1 cellular context compared by ENCODE assay signal in genomic region chr12:108693186-108693585, GRCh38.
TF ChIP-seq lines count a peak whose summit lies in the region.

No MANE protein-coding gene starts in this region.

TF ChIP-seq in GM12878, 131 proteins besides CTCF, POLR2A, EP300 and RAD21 (continued from another document):
- TF ChIP-seq ZNF384 (IDR thresholded peaks at IDR 0.05; ENCODE audit: borderline replicate concordance, low read depth, low read length) (no peak), SREBF2 (IDR thresholded peaks at IDR 0.05; ENCODE audit: low read length) (no peak), JUNB (IDR thresholded peaks at IDR 0.05) (peak; percentile 27; the same call in 1 of the 2 replicates), DPF2 (IDR thresholded peaks at IDR 0.05) (no peak), BCL11A (IDR thresholded peaks at IDR 0.05; ENCODE audit: low read depth, low read length) (no peak), SIX5 (IDR thresholded peaks at IDR 0.05; ENCODE audit: low read depth, low read length, severe bottlenecking) (no peak), SMARCA5 (IDR thresholded peaks at IDR 0.05) (no peak)
- TF ChIP-seq, protein P1, sequence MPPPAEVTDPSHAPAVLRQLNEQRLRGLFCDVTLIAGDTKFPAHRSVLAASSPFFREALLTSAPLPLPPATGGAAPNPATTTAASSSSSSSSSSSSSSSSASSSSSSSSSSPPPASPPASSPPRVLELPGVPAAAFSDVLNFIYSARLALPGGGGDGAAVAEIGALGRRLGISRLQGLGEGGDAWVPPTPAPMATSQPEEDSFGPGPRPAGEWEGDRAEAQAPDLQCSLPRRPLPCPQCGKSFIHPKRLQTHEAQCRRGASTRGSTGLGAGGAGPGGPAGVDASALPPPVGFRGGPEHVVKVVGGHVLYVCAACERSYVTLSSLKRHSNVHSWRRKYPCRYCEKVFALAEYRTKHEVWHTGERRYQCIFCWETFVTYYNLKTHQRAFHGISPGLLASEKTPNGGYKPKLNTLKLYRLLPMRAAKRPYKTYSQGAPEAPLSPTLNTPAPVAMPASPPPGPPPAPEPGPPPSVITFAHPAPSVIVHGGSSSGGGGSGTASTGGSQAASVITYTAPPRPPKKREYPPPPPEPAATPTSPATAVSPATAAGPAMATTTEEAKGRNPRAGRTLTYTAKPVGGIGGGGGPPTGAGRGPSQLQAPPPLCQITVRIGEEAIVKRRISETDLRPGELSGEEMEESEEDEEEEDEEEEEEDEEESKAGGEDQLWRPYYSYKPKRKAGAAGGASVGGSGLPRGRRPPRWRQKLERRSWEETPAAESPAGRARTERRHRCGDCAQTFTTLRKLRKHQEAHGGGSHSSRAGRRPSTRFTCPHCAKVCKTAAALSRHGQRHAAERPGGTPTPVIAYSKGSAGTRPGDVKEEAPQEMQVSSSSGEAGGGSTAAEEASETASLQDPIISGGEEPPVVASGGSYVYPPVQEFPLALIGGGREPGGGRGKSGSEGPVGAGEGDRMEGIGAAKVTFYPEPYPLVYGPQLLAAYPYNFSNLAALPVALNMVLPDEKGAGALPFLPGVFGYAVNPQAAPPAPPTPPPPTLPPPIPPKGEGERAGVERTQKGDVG (CRISPR knock-in tag; IDR thresholded peaks at IDR 0.05): no peak
